In the genomic region with DNA sequence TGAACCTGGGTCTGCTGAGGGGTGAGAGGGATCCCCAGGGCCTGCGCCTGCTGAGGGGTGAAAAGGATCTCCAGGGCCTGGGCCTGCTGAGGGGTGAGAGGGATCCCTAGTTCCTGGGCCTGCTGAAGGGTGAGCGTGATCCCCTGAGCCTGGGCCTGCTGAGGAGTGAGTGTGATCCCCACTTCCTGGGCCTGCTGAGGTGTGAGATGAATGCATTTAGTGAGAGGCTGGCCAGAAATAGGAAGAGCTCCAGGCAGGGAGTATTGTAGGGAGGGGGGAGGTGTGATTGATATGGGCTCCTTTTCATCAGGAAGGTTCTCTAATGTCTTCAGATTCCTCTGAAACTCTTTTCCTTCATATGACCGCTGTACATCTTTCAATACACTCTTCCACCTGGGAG, we compare ENCODE assay signal across 1 cellular context.
TF ChIP-seq lines count a peak whose summit lies in the region.

No MANE protein-coding gene starts in this region.

TF ChIP-seq in H1, 55 proteins besides CTCF, POLR2A, EP300 and RAD21:
- TF ChIP-seq MAFK (IDR thresholded peaks at IDR 0.05; ENCODE audit: low read depth, low read length) (no peak), RNF2 (IDR thresholded peaks at IDR 0.05; ENCODE audit: borderline replicate concordance, low read depth, low read length, missing control alignments, poor library complexity, severe bottlenecking) (no peak), EZH2 (IDR thresholded peaks at IDR 0.05; ENCODE audit: low read depth, low read length, severe bottlenecking) (no peak), FOSL1 (IDR thresholded peaks at IDR 0.05; ENCODE audit: insufficient read depth, low read depth, low read length) (no peak), BRCA1 (IDR thresholded peaks at IDR 0.05; ENCODE audit: low read depth, low read length) (no peak), TAF7 (optimal IDR thresholded peaks at IDR 0.05; ENCODE audit: borderline replicate concordance, low read depth, low read length) (no peak), TAF1 (IDR thresholded peaks at IDR 0.05; ENCODE audit: low read depth, low read length) (no peak), JUND (IDR thresholded peaks at IDR 0.05; ENCODE audit: low read length) (no peak), CTBP2 (IDR thresholded peaks at IDR 0.05; ENCODE audit: borderline replicate concordance, insufficient read depth, insufficient read length, low read length) (no peak), USF2 (IDR thresholded peaks at IDR 0.05; ENCODE audit: low read length) (no peak)
